In genomic region chr10:133471300-133472109, GRCh38 we compare ENCODE assay signal across 39 cellular contexts. TPM values are rescaled to one million over a fixed set of nuclear protein-coding genes. Genes with fewer than 3 reads are reported as not detected.
"Had no signal": no experiment of that assay in that cellular context is flagged by ENCODE, and none has a peak within 500 bp of the region (broad histone marks: within the 10 kb centered on the region; RNA-seq: fewer than 3 reads in every experiment).

No MANE protein-coding gene starts in this region.

- H3K27ac ChIP-seq: adrenal gland, Peyer's patch, SJSA1, VCaP had no signal

- DNase-seq: activated B cell treated with CpG ODN at 0.5 μM for 24 hours; activated CD4-positive, alpha-beta T cell treated with anti-CD3 and anti-CD28 coated beads for 48 hours; activated CD4-positive, alpha-beta T cell treated with anti-CD3 and anti-CD28 coated beads, Interleukin-2, amount 50 U/mL, for 4 hours; activated CD4-positive, CD25-positive, alpha-beta regulatory T cell treated with anti-CD3 and anti-CD28 coated beads, Interleukin-2, amount 50 U/mL, for 72 hours; activated CD8-positive, alpha-beta T cell treated with anti-CD3 and anti-CD28 coated beads for 36 hours; activated effector memory CD4-positive, alpha-beta T cell treated with anti-CD3 and anti-CD28 coated beads, Interleukin-2, amount 50 U/mL, for 16 hours; activated naive CD4-positive, alpha-beta T cell treated with anti-CD3 and anti-CD28 coated beads for 36 hours; activated T-cell treated with anti-CD3 and anti-CD28 coated beads, Interleukin-2, amount 50 U/mL, for 1 hour; activated T-cell treated with anti-CD3 and anti-CD28 coated beads, Interleukin-2, amount 50 U/mL, for 72 hours; adrenal gland; anterior cingulate cortex; Kasumi-1; KG1; MG63; NCI-H1048; NCI-H1105 treated with DMSO at 0.1 percent for 48 hours; NCI-H1436; NCI-H1694; NCI-H1930; NCI-H2081 treated with DMSO at 0.1 percent for 48 hours; NCI-H345; NCI-H524 treated with DMSO at 0.1 percent for 48 hours; NK-92 treated with Interleukin-12 subunit alpha and Interleukin-12 subunit beta, amount 100 ng/mL, for 24 hours; PC-3; Peyer's patch; RPMI8226; SHP77 treated with DMSO at 0.1 percent for 48 hours; SK-N-SH; T-cell; T-helper 2 cell; T-helper 9 cell had no signal

- H3K9ac ChIP-seq: SK-N-SH had no signal

- H3K27me3 Mint-ChIP-seq: activated B cell treated with CpG ODN at 0.5 μM for 24 hours; activated CD8-positive, alpha-beta T cell treated with anti-CD3 and anti-CD28 coated beads for 36 hours; activated T-helper 17 cell treated with anti-CD3 and anti-CD28 coated beads, Interleukin-2, amount 50 U/mL, for 72 hours had no signal

- H3K4me3 Mint-ChIP-seq: activated B cell treated with CpG ODN at 0.5 μM for 24 hours; activated CD8-positive, alpha-beta T cell treated with anti-CD3 and anti-CD28 coated beads for 36 hours; activated naive CD4-positive, alpha-beta T cell treated with anti-CD3 and anti-CD28 coated beads for 36 hours; activated T-cell treated with anti-CD3 and anti-CD28 coated beads, Interleukin-2, amount 50 U/mL, for 72 hours; activated T-helper 17 cell treated with anti-CD3 and anti-CD28 coated beads, Interleukin-2, amount 50 U/mL, for 72 hours; brain; T-cell had no signal

- H3K4me2 ChIP-seq: SK-N-SH had no signal

- H3K27me3 ChIP-seq: adrenal gland, MG63, Peyer's patch, SJSA1 had no signal

- H3K27ac Mint-ChIP-seq: activated B cell treated with CpG ODN at 0.5 μM for 24 hours; activated CD8-positive, alpha-beta T cell treated with anti-CD3 and anti-CD28 coated beads for 36 hours; activated naive CD4-positive, alpha-beta T cell treated with anti-CD3 and anti-CD28 coated beads for 36 hours; activated T-cell treated with anti-CD3 and anti-CD28 coated beads, Interleukin-2, amount 50 U/mL, for 72 hours; activated T-helper 17 cell treated with anti-CD3 and anti-CD28 coated beads, Interleukin-2, amount 50 U/mL, for 72 hours; brain had no signal

- H3K4me1 ChIP-seq: adrenal gland, Peyer's patch, SJSA1 had no signal

- ATAC-seq: activated CD8-positive, alpha-beta T cell treated with anti-CD3 and anti-CD28 coated beads for 36 hours; activated naive CD4-positive, alpha-beta T cell treated with anti-CD3 and anti-CD28 coated beads, Interleukin-2, amount 50 U/mL, for 72 hours; activated T-cell treated with anti-CD3 and anti-CD28 coated beads, Interleukin-2, amount 50 U/mL, for 72 hours; activated T-helper 17 cell treated with anti-CD3 and anti-CD28 coated beads, Interleukin-2, amount 50 U/mL, for 72 hours; PC-3; T-cell had no signal

- H3K9me3 Mint-ChIP-seq: activated CD8-positive, alpha-beta T cell treated with anti-CD3 and anti-CD28 coated beads for 36 hours; activated naive CD4-positive, alpha-beta T cell treated with anti-CD3 and anti-CD28 coated beads, Interleukin-2, amount 50 U/mL, for 72 hours; activated T-helper 17 cell treated with anti-CD3 and anti-CD28 coated beads, Interleukin-2, amount 50 U/mL, for 72 hours had no signal

- H3K9me3 ChIP-seq: adrenal gland, MG63, Peyer's patch, SJSA1, SK-N-SH had no signal

- H3K36me3 ChIP-seq: adrenal gland, MG63, Peyer's patch, SJSA1 had no signal

- H3K4me3 ChIP-seq: adrenal gland, MG63, Peyer's patch, SJSA1 had no signal

- H3K4me1 Mint-ChIP-seq: brain had no signal

RNA-seq across cellular contexts. Expression of gene SPRN, which starts 47.1 kb away (rescaled TPM):
- total RNA-seq: activated B cell treated with CpG ODN at 0.5 μM for 24 hours; activated CD8-positive, alpha-beta memory T cell treated with anti-CD3 and anti-CD28 coated beads for 36 hours; activated CD8-positive, alpha-beta T cell treated with anti-CD3 and anti-CD28 coated beads for 36 hours; activated naive CD4-positive, alpha-beta T cell treated with anti-CD3 and anti-CD28 coated beads for 36 hours; activated naive CD4-positive, alpha-beta T cell treated with anti-CD3 and anti-CD28 coated beads, Interleukin-2, amount 50 U/mL, for 72 hours; activated T-cell treated with anti-CD3 and anti-CD28 coated beads, Interleukin-2, amount 50 U/mL, for 72 hours; activated T-helper 17 cell treated with anti-CD3 and anti-CD28 coated beads, Interleukin-2, amount 50 U/mL, for 72 hours; bronchial epithelial cell; NCI-H460; PC-3; SJSA1 had no signal
